ENCODE assay signal across 10 cellular contexts in the genomic region with DNA sequence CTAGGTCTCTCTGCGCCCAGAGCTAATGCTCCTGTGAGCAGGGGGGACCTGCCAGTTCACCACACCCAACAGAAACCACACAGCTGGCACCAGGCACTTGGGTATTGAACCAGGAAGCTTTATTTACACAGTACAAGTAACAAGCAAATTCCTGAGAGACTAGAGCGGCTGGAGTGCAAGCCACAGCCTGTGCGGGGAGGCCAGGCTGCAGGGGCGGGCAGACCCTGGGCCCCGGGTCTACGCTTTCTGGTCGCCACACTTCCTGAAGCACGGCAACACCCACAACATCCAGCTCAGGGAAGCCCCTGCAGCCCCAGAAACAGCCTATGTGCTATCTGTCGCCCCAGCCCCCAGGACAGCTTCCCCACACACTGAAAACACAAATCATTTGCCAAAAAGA.
DNase-seq lines count a peak whose midpoint lies in the region; ATAC-seq and TF ChIP-seq lines count a peak whose summit lies in the region.
"Had no signal": no experiment of that assay in that cellular context is flagged by ENCODE, and none has a peak within 500 bp of the region (broad histone marks: within the 10 kb centered on the region; RNA-seq: fewer than 3 reads in every experiment).

No MANE protein-coding gene starts in this region.

- H3K4me1 ChIP-seq in fibroblast of lung (ENCODE audit: control insufficient read depth, extremely low read depth, insufficient read depth, low read length) = no peaks in the 10 kb centered on the region
- peaks cover 55% of the 10 kb centered on the region for H3K4me1 ChIP-seq in thymus (ENCODE audit: control insufficient read depth, insufficient read depth, low read length)
- H3K4me1 ChIP-seq: A549 had no signal

- no peaks in the 10 kb centered on the region for H3K79me2 ChIP-seq in fibroblast of lung (ENCODE audit: control insufficient read depth, insufficient read depth, low read length)

- H3K27ac ChIP-seq in fibroblast of lung (ENCODE audit: insufficient read depth, low read length) (no peak overlapping the region), thymus (ENCODE audit: low read depth) (peak overlapping the region; percentile 58)
- H3K27ac ChIP-seq: A549 had no signal

- no peaks in the 10 kb centered on the region for H3K36me3 ChIP-seq in fibroblast of lung (ENCODE audit: control insufficient read depth, insufficient read depth, low read length)
- H3K36me3 ChIP-seq in thymus (ENCODE audit: control insufficient read depth, insufficient read depth) = peaks cover 75% of the 10 kb centered on the region

- H2AFZ ChIP-seq in fibroblast of lung (ENCODE audit: low read length) = no peak overlapping the region

- DNase-seq in NCI-H2196 (lab: John Stamatoyannopoulos, UW; ENCODE audit: unreplicated experiment) (peak; percentile 7), NCI-H2196 treated with DMSO at 0.1 percent for 48 hours (lab: John Stamatoyannopoulos, UW; ENCODE audit: unreplicated experiment) (no peak), NCI-H510A (lab: John Stamatoyannopoulos, UW) (peak; percentile 49), fibroblast of lung (ENCODE audit: low read depth in 2 of 2) (peak; percentile 26 to 28), SIG-M5 treated with dmso at 0.1 percent for 504 hours (lab: John Stamatoyannopoulos, UW; ENCODE audit: unreplicated experiment) (no peak)

- ATAC-seq in HG02763 (IDR thresholded peaks at IDR 0.05; ENCODE audit: unreplicated experiment) = no peak
- ATAC-seq in HG03039 (IDR thresholded peaks at IDR 0.05; ENCODE audit: unreplicated experiment) = no peak
- ATAC-seq: A549, K562 had no signal

- no peak overlapping the region for H3K4me2 ChIP-seq in fibroblast of lung (ENCODE audit: extremely low read depth, insufficient read depth, low read length)
- H3K4me2 ChIP-seq: A549 had no signal

- WGBS in thymus = 11% methylated on average over 9 of the region's 9 CpGs

- no peak overlapping the region for H3K9ac ChIP-seq in fibroblast of lung (ENCODE audit: insufficient read depth, low read length)

- H3K9me3 ChIP-seq in fibroblast of lung (ENCODE audit: control insufficient read depth, insufficient read depth, low read depth, low read length) (no peaks in the 10 kb centered on the region), thymus (ENCODE audit: control insufficient read depth) (no peaks in the 10 kb centered on the region)
- H3K9me3 ChIP-seq: A549 had no signal

- no peak overlapping the region for H3K4me3 ChIP-seq in fibroblast of lung (replicated peaks in 1 of 4; ENCODE audit: control extremely low read depth in 1 of 4, insufficient read depth in 1 of 4, low read depth in 3 of 4, low read length in 4 of 4)
- H3K4me3 ChIP-seq in thymus (ENCODE audit: low read length) = no peak overlapping the region
- H3K4me3 ChIP-seq: A549, K562 had no signal

- H3K27me3 ChIP-seq in fibroblast of lung (ENCODE audit: control insufficient read depth, insufficient read depth, low read length) (no peaks in the 10 kb centered on the region), thymus (ENCODE audit: control insufficient read depth, insufficient read depth) (no peaks in the 10 kb centered on the region)

- TF ChIP-seq CTCF in fibroblast of lung (conservative IDR thresholded peaks at IDR 0.05 in 1 of 2, IDR thresholded peaks at IDR 0.05 in 1 of 2; ENCODE audit: low read depth in 1 of 2, low read length in 2 of 2) = no peak

- H4K20me1 ChIP-seq in fibroblast of lung (ENCODE audit: control insufficient read depth, extremely low read depth, insufficient read depth, low read length) = no peaks in the 10 kb centered on the region

Comparison
In these comparisons a context has a peak if more than half of its experiments do, and no peak if none do; other contexts are left out.
1. DNase-seq: peak in NCI-H2196 (single experiment), NCI-H510A (single experiment) and fibroblast of lung (2 of 2); none in NCI-H2196 treated with DMSO at 0.1 percent for 48 hours (single experiment) and SIG-M5 treated with dmso at 0.1 percent for 504 hours (single experiment).